Comparison of ENCODE assay signal across 1 cellular context in genomic region chr12:55827806-55828205, GRCh38.
TF ChIP-seq lines count a peak whose summit lies in the region.

No MANE protein-coding gene starts in this region.

TF ChIP-seq in SK-N-SH, 30 proteins besides CTCF, POLR2A, EP300 and RAD21 (continued from another document):
- TF ChIP-seq NRF1 (IDR thresholded peaks at IDR 0.05; ENCODE audit: low read depth, low read length) = no peak
- no peak for TF ChIP-seq TCF12 (IDR thresholded peaks at IDR 0.05)
- no peak for TF ChIP-seq RCOR1 (IDR thresholded peaks at IDR 0.05; ENCODE audit: low read length)
